ENCODE assay signal across 8 cellular contexts in the genomic region with DNA sequence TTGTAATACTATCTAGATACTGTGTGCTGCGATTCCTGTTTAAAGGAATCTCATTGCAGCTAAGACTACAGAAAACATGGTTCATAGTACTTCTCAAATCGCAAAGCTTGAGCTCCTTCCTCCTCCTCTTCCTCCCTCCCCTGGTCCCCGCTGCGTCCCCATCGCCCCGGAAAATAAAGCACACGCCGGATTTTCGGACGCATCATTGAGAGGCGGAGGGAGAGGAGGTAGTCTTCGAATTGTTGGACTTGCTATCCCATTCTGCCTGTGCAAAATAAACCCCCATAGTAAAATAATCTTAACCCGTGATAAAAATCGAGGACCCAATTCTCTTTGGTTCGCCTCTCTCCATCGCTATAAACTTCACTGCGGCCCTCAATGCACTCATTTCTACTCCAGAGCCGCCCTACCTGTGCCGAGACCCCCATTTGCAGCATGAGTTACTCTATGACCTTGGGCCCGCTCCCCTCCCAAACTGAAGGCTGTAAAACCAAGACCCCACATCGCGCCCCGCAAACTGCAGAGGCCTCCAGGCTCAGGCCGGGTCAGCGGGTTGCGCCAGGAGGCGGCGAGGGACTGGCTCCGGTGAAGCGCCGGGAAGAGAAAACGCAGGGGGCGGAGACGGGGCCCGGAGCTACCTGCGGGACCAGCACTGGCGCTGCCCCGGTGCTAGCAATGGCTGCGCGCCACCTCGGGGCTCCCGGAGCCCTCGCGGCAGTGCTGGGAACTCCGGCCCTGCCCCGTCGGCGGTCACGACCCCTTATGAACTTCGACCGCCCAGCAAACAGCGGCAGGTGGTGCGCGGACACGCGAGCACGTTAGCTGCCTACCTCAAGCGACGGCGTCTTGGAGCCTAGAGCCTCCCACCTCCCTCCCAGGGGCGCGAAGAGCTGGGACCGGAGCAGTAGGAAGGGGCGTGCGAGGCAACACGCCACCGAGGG. TPM values are rescaled to one million over a fixed set of nuclear protein-coding genes. Genes with fewer than 3 reads are reported as not detected.
DNase-seq lines count a peak whose midpoint lies in the region; ATAC-seq and TF ChIP-seq lines count a peak whose summit lies in the region.

No MANE protein-coding gene starts in this region.

- DNase-seq in NCI-H2107 treated with DMSO at 0.1 percent for 48 hours (lab: John Stamatoyannopoulos, UW; ENCODE audit: unreplicated experiment): peak; percentile 47
- no peak for DNase-seq in NCI-H2107 (lab: John Stamatoyannopoulos, UW)
- DNase-seq in SJSA1 (ENCODE audit: low read depth in 1 of 2, low spot score in 2 of 2): peak; percentile 2 to 51
- no peak for DNase-seq in coronary artery (ENCODE audit: low spot score)
- DNase-seq in left lobe of liver (ENCODE audit: low spot score): peak; percentile 85

- no peaks in the 10 kb centered on the region for H3K9me3 ChIP-seq in SJSA1 (replicated peaks)

- H3K4me1 ChIP-seq in SJSA1 (replicated peaks): peaks cover 11% of the 10 kb centered on the region

- H3K4me3 Mint-ChIP-seq in stimulated activated memory B cell treated with anti-CD40 and anti-IgM and Interleukin-4, amounts not matched to agents 10 μg/mL and 1 μg/mL and 100 μg/mL, for 72 hours: peak overlapping the region; percentile 95

- H3K4me1 Mint-ChIP-seq in stimulated activated memory B cell treated with anti-CD40 and anti-IgM and Interleukin-4, amounts not matched to agents 10 μg/mL and 1 μg/mL and 100 μg/mL, for 72 hours: peaks cover 41% of the 10 kb centered on the region

- H3K36me3 Mint-ChIP-seq in stimulated activated memory B cell treated with anti-CD40 and anti-IgM and Interleukin-4, amounts not matched to agents 10 μg/mL and 1 μg/mL and 100 μg/mL, for 72 hours: no peaks in the 10 kb centered on the region

- ATAC-seq in GM19468 (IDR thresholded peaks at IDR 0.05; ENCODE audit: extremely low read depth, unreplicated experiment): peak; percentile 4
- ATAC-seq in HG03565 (IDR thresholded peaks at IDR 0.05; ENCODE audit: unreplicated experiment): peak; percentile 18
- ATAC-seq in left lobe of liver: peak; percentile 82
- peak; percentile 72 for ATAC-seq in stimulated activated memory B cell treated with anti-CD40 and anti-IgM and Interleukin-4, amounts not matched to agents 10 μg/mL and 1 μg/mL and 100 μg/mL, for 72 hours

- H3K27ac ChIP-seq in SJSA1: peak overlapping the region; percentile 71
- H3K27ac ChIP-seq in coronary artery: peak overlapping the region; percentile 97 to 98

- H3K27me3 Mint-ChIP-seq in stimulated activated memory B cell treated with anti-CD40 and anti-IgM and Interleukin-4, amounts not matched to agents 10 μg/mL and 1 μg/mL and 100 μg/mL, for 72 hours: no peaks in the 10 kb centered on the region

- peak overlapping the region; percentile 72 for H3K4me3 ChIP-seq in SJSA1
- H3K4me3 ChIP-seq in coronary artery: peak overlapping the region; percentile 96

- no peak for TF ChIP-seq CTCF in coronary artery (IDR thresholded peaks at IDR 0.05)

- H3K36me3 ChIP-seq in SJSA1: peaks cover 6% of the 10 kb centered on the region; the same call in 1 of the 2 replicates

- no peaks in the 10 kb centered on the region for H3K9me3 Mint-ChIP-seq in stimulated activated memory B cell treated with anti-CD40 and anti-IgM and Interleukin-4, amounts not matched to agents 10 μg/mL and 1 μg/mL and 100 μg/mL, for 72 hours

- peak overlapping the region; percentile 98 for H3K27ac Mint-ChIP-seq in stimulated activated memory B cell treated with anti-CD40 and anti-IgM and Interleukin-4, amounts not matched to agents 10 μg/mL and 1 μg/mL and 100 μg/mL, for 72 hours

- no peaks in the 10 kb centered on the region for H3K27me3 ChIP-seq in SJSA1 (replicated peaks)

RNA-seq across cellular contexts. Expression of a gene that starts 0.6 kb away (rescaled TPM):
- total RNA-seq in SJSA1 (2014; rRNA removed; shearing (Covaris generic)): 14.8 and 15.3 TPM in 2 replicates
- total RNA-seq in left lobe of liver: 5.1 TPM

RNA-seq across cellular contexts. Expression of a gene that starts 12.3 kb away (rescaled TPM):
- total RNA-seq in SJSA1 (2014; rRNA removed; shearing (Covaris generic)): 38.0 and 52.2 TPM in 2 replicates
- 7.0 TPM for total RNA-seq in left lobe of liver

Comparison
In these comparisons a context has a peak if more than half of its experiments do, and no peak if none do; other contexts are left out.
1. DNase-seq: peak in NCI-H2107 treated with DMSO at 0.1 percent for 48 hours (single experiment), SJSA1 (2 of 2) and left lobe of liver (single experiment); none in NCI-H2107 (single experiment) and coronary artery (single experiment).
2. ATAC-seq: peak in every context shown above with its lines; median percentile 82 in left lobe of liver; 72 in stimulated activated memory B cell treated with anti-CD40 and anti-IgM and Interleukin-4, amounts not matched to agents 10 μg/mL and 1 μg/mL and 100 μg/mL, for 72 hours; 18 in HG03565; 4 in GM19468.